Comparison of ENCODE assay signal across 18 cellular contexts in the genomic region with DNA sequence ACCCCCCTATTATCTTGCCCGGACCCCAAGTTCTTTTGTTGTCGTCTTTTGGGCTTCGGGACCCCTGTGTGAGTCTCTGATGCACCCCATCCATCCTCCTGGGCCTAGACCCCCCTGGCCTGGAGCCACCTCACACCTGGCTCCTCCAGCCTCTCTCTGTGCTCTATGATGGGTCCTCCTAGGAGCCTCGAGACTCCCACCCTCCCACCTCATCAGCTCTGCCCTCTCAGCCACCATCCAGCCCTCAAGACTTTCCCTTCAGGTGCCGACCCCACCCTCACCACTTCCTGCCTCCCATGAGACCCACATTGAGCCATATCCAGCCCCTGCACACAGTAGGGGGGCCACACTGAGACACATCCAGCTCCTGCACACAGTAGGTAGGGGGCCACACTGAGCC. TPM values are rescaled to one million over a fixed set of nuclear protein-coding genes. Genes with fewer than 3 reads are reported as not detected.
DNase-seq lines count a peak whose midpoint lies in the region; ATAC-seq lines count a peak whose summit lies in the region.
"Had no signal": no experiment of that assay in that cellular context is flagged by ENCODE, and none has a peak within 500 bp of the region (broad histone marks: within the 10 kb centered on the region; RNA-seq: fewer than 3 reads in every experiment).

No MANE protein-coding gene starts in this region.

- H3K4me1 Mint-ChIP-seq in T-cell = peaks cover 15 to 33% (median 16%) of the 10 kb centered on the region in 3 donors

- H3K4me3 Mint-ChIP-seq in T-cell = peak overlapping the region in 2 of 3 donors; percentile 49 to 70

- DNase-seq in left ventricle myocardium superior = peak; percentile 9
- DNase-seq in cardiac septum (ENCODE audit: low spot score) = no peak
- no peak for DNase-seq in T-cell
- DNase-seq in left colon = peak; percentile 4 to 17
- no peak for DNase-seq in glomerular visceral epithelial cell (ENCODE audit: extremely low spot score)
- DNase-seq: activated CD4-positive, alpha-beta T cell treated with anti-CD3 and anti-CD28 coated beads, Interleukin-2, amount 50 U/mL, for 4 hours; activated T-cell treated with anti-CD3 and anti-CD28 coated beads, Interleukin-2, amount 50 U/mL, for 48 hours; cerebellar nuclear complex; hippocampal formation; IMR-90; NCI-H524; ovary; PC-3; stimulated activated CD4-positive, alpha-beta T cell treated with anti-CD3 and anti-CD28 coated beads, Interleukin-2, amount 100 ng/mL, for 48 hours had no signal

- no peaks in the 10 kb centered on the region for H3K36me3 Mint-ChIP-seq in T-cell

- intact Hi-C loops in left ventricle myocardium superior (cut with micrococcal nuclease) = no loop called here
- intact Hi-C loops in cardiac septum (cut with DNase I) = no loop called here
- intact Hi-C loops in left colon (cut with DNase I, micrococcal nuclease) = no loop called here

- POLR2A ChIA-PET in T-cell (lab: Charles Lee) = no interaction called here

- CTCF ChIA-PET in T-cell (lab: Charles Lee) = no interaction called here

- H3K9me3 Mint-ChIP-seq in T-cell = peaks cover 0 to 5% (median 0%) of the 10 kb centered on the region in 3 donors

- ATAC-seq in left ventricle myocardium superior = no peak
- ATAC-seq in T-cell (replicated peaks in 1 of 4) = peak in 1 of 4 experiments; percentile 25
- no peak for ATAC-seq in left colon
- ATAC-seq in HG03196 (IDR thresholded peaks at IDR 0.05; ENCODE audit: unreplicated experiment) = no peak
- no peak for ATAC-seq in HG03097 (IDR thresholded peaks at IDR 0.05; ENCODE audit: low FRiP score, unreplicated experiment)
- ATAC-seq: PC-3 had no signal

- peaks cover 0 to 3% of the 10 kb centered on the region in 2 donors for H3K27me3 Mint-ChIP-seq in T-cell

- H3K27ac Mint-ChIP-seq in T-cell = no peak overlapping the region

RNA-seq across cellular contexts. Expression of gene ATP2A3, which starts 8.7 kb away (rescaled TPM):
- total RNA-seq in left ventricle myocardium superior = 5.8 TPM
- total RNA-seq in cardiac septum = 8.9 TPM
- total RNA-seq in T-cell = 100 to 1,000 TPM; 228 to 303 (median 248) TPM
- 100 to 1,000 TPM; 276 to 300 TPM for total RNA-seq in left colon

RNA-seq across cellular contexts. Expression of gene P2RX1, which starts 56.7 kb away (rescaled TPM):
- total RNA-seq in left ventricle myocardium superior (0.17 TPM), cardiac septum (5.1 TPM), T-cell (1 to 10 TPM in 3 of 5 donors, under 1 TPM in 2; 0.95 to 3.3 (median 1.2) TPM), left colon (1 to 10 TPM; 2.8 to 5.9 TPM)
- total RNA-seq: G401, IMR-90, kidney epithelial cell, PC-3 had no signal

Comparison
In these comparisons a context has a peak if more than half of its experiments do, and no peak if none do; other contexts are left out.
1. DNase-seq: peak in left ventricle myocardium superior (single experiment) and left colon (2 of 2); none in cardiac septum (single experiment), T-cell (0 of 34) and glomerular visceral epithelial cell (single experiment).
2. RNA of gene ATP2A3, which starts 8.7 kb away (total RNA-seq): 276 to 300 TPM in left colon and 228 to 303 TPM in T-cell; 8.9 TPM in cardiac septum (single experiment) and 5.8 TPM in left ventricle myocardium superior (single experiment); every median in the first group is over 10 times any median in the second.